Comparison of ENCODE assay signal across 9 cellular contexts in genomic region chr3:178320481-178321352, GRCh38.
A peak's percentile ranks its signal among the peaks of the same experiment; 100 is the strongest.
DNase-seq lines count a peak whose midpoint lies in the region; ATAC-seq and TF ChIP-seq lines count a peak whose summit lies in the region.
"Had no signal": no experiment of that assay in that cellular context is flagged by ENCODE, and none has a peak within 500 bp of the region (broad histone marks: within the 10 kb centered on the region; RNA-seq: fewer than 3 reads in every experiment).

No MANE protein-coding gene starts in this region.

- no peak overlapping the region for H3K27ac Mint-ChIP-seq in CD14-positive monocyte

- TF ChIP-seq CTCF in AG10803 (conservative IDR thresholded peaks at IDR 0.05; ENCODE audit: low read length): no peak
- TF ChIP-seq CTCF in coronary artery (IDR thresholded peaks at IDR 0.05): no peak
- TF ChIP-seq CTCF in CD14-positive monocyte (IDR thresholded peaks at IDR 0.05): no peak

- peak overlapping the region; percentile 12 to 55 for H3K27ac ChIP-seq in coronary artery
- H3K27ac ChIP-seq: epithelial cell of prostate had no signal

- no peaks in the 10 kb centered on the region for H3K36me3 Mint-ChIP-seq in CD14-positive monocyte

- H3K4me3 ChIP-seq in AG10803 (ENCODE audit: low read length) (no peak overlapping the region), coronary artery (no peak overlapping the region)

- intact Hi-C loops in CD14-positive monocyte (cut with micrococcal nuclease): no loop called here

- H3K9me3 Mint-ChIP-seq in CD14-positive monocyte: peaks cover 0 to 3% (median 0%) of the 10 kb centered on the region in 7 donors

- H3K27me3 Mint-ChIP-seq in CD14-positive monocyte (ENCODE audit: low read depth in 3 of 3): no peaks in the 10 kb centered on the region

- no peaks in the 10 kb centered on the region for H3K4me1 Mint-ChIP-seq in CD14-positive monocyte

- H3K4me3 Mint-ChIP-seq in CD14-positive monocyte: no peak overlapping the region

- peak; percentile 69 for DNase-seq in AG10803 (ENCODE audit: low read depth)
- DNase-seq in NCI-H1694 (lab: John Stamatoyannopoulos, UW): peak; percentile 73
- no peak for DNase-seq in coronary artery (ENCODE audit: low spot score)
- DNase-seq in mucosa of gallbladder (ENCODE audit: low spot score): peak; percentile 32
- DNase-seq in CD14-positive monocyte (ENCODE audit: low spot score): no peak
- no peak for DNase-seq in inferior parietal cortex (ENCODE audit: extremely low spot score)
- DNase-seq in medulla oblongata (ENCODE audit: extremely low spot score): no peak

- ATAC-seq in GM21515 (IDR thresholded peaks at IDR 0.05; ENCODE audit: unreplicated experiment): no peak

Comparison
In these comparisons a context has a peak if more than half of its experiments do, and no peak if none do; other contexts are left out.
1. DNase-seq: peak in AG10803 (single experiment), NCI-H1694 (single experiment) and mucosa of gallbladder (single experiment); none in coronary artery (single experiment), CD14-positive monocyte (single experiment), inferior parietal cortex (single experiment) and medulla oblongata (single experiment).